ENCODE assay signal across 11 cellular contexts in genomic region chr6:6407061-6407723, GRCh38.
DNase-seq lines count a peak whose midpoint lies in the region; ATAC-seq and TF ChIP-seq lines count a peak whose summit lies in the region.
"Had no signal": no experiment of that assay in that cellular context is flagged by ENCODE, and none has a peak within 500 bp of the region (broad histone marks: within the 10 kb centered on the region; RNA-seq: fewer than 3 reads in every experiment).

No MANE protein-coding gene starts in this region.

- no peaks in the 10 kb centered on the region for H3K79me2 ChIP-seq in OCI-LY7 (ENCODE audit: insufficient read depth, low read depth, low read length)

- DNase-seq in A673 (ENCODE audit: low spot score): peak; percentile 15
- peak; percentile 92 for DNase-seq in OCI-LY7 (ENCODE audit: low spot score)
- DNase-seq in activated CD4-positive, alpha-beta T cell treated with anti-CD3 and anti-CD28 coated beads, Interleukin-2, amount 50 U/mL, for 4 hours: no peak
- no peak for DNase-seq in activated T-helper 2 cell treated with anti-CD3 and anti-CD28 coated beads, Interferon-gamma antibody, Interleukin-2, Interleukin-4, amounts not matched to agents 10 μg/mL and 5 μg/mL and 100 μg/mL, durations not matched to agents 14 hours and 24 hours and 36 hours (ENCODE audit: low spot score)
- DNase-seq in substantia nigra (lab: John Stamatoyannopoulos, UW): no peak
- no peak for DNase-seq in esophagus muscularis mucosa (ENCODE audit: extremely low spot score)
- DNase-seq: activated effector memory CD4-positive, alpha-beta T cell treated with anti-CD3 and anti-CD28 coated beads, Interleukin-2, amount 50 U/mL, for 16 hours; NCI-H1417 treated with DMSO at 0.1 percent for 48 hours; stimulated activated CD4-positive, alpha-beta T cell treated with anti-CD3 and anti-CD28 coated beads, Interleukin-1b, Interleukin-23, amount 100 ng/mL, for 48 hours had no signal

- peak overlapping the region; percentile 83 for H3K4me2 ChIP-seq in OCI-LY7 (ENCODE audit: low read length)

- no peaks in the 10 kb centered on the region for H3K36me3 Mint-ChIP-seq in activated T-helper 2 cell treated with anti-CD3 and anti-CD28 coated beads, Interferon-gamma antibody, Interleukin-2, Interleukin-4, amounts not matched to agents 10 μg/mL and 5 μg/mL and 100 μg/mL, durations not matched to agents 14 hours and 24 hours and 36 hours (ENCODE audit: low read depth)

- H3K27ac ChIP-seq in A673 (ENCODE audit: low read depth, low read length, poor library complexity, severe bottlenecking) (no peak overlapping the region), OCI-LY7 (ENCODE audit: low read depth, low read length, poor library complexity, severe bottlenecking) (peak overlapping the region; percentile 94), substantia nigra (ENCODE audit: low read depth, low read length, poor library complexity, severe bottlenecking) (no peak overlapping the region), esophagus muscularis mucosa (replicated peaks in 1 of 4) (peak overlapping the region in 1 of 4 donors; percentile 2)

- TF ChIP-seq EP300 in esophagus muscularis mucosa (IDR thresholded peaks at IDR 0.05): no peak

- H3K27me3 Mint-ChIP-seq in activated T-helper 2 cell treated with anti-CD3 and anti-CD28 coated beads, Interferon-gamma antibody, Interleukin-2, Interleukin-4, amounts not matched to agents 10 μg/mL and 5 μg/mL and 100 μg/mL, durations not matched to agents 14 hours and 24 hours and 36 hours (ENCODE audit: low read depth): peaks cover 2% of the 10 kb centered on the region

- TF ChIP-seq POLR2A in esophagus muscularis mucosa (IDR thresholded peaks at IDR 0.05; ENCODE audit: low read depth): no peak

- H3K4me1 ChIP-seq in A673 (ENCODE audit: insufficient read depth, low read length, poor library complexity, severe bottlenecking) (no peaks in the 10 kb centered on the region), OCI-LY7 (ENCODE audit: insufficient read depth, low read length, poor library complexity, severe bottlenecking) (peaks cover 85% of the 10 kb centered on the region), esophagus muscularis mucosa (no peaks in the 10 kb centered on the region)

- intact Hi-C loops in A673 (cut with micrococcal nuclease; ENCODE audit: unreplicated experiment): no loop called here
- intact Hi-C loops in OCI-LY7 (cut with micrococcal nuclease; ENCODE audit: unreplicated experiment): loop anchor here (1.0 to 5.0 kb wide), 5 partner anchors 15 to 180 kb away; partner anchors contain the start of gene LY86
- intact Hi-C loops in activated T-helper 2 cell treated with anti-CD3 and anti-CD28 coated beads, Interferon-gamma antibody, Interleukin-2, Interleukin-4, amounts not matched to agents 10 μg/mL and 5 μg/mL and 100 μg/mL, durations not matched to agents 14 hours and 24 hours and 36 hours (cut with micrococcal nuclease): no loop called here
- intact Hi-C loops in esophagus muscularis mucosa (cut with DNase I): no loop called here

- POLR2A ChIA-PET in A673 (lab: Charles Lee; ENCODE audit: low non-redundant PET): no interaction called here
- POLR2A ChIA-PET in OCI-LY7 (lab: Charles Lee): interaction anchor here (0.5 to 5.5 kb wide), 20 partner anchors 9 to 1100 kb away, joined by 3 to 42 read pairs (median 5); no protein-coding TSS in a partner anchor

- H3K9me3 ChIP-seq in A673 (ENCODE audit: low read depth, low read length, poor library complexity, severe bottlenecking): no peaks in the 10 kb centered on the region
- H3K9me3 ChIP-seq in OCI-LY7 (ENCODE audit: low read length): no peaks in the 10 kb centered on the region
- no peaks in the 10 kb centered on the region for H3K9me3 ChIP-seq in esophagus muscularis mucosa

- H3K36me3 ChIP-seq in A673 (ENCODE audit: insufficient read depth, low read length, poor library complexity, severe bottlenecking): no peaks in the 10 kb centered on the region
- H3K36me3 ChIP-seq in OCI-LY7 (ENCODE audit: insufficient read depth, low read length): no peaks in the 10 kb centered on the region
- no peaks in the 10 kb centered on the region for H3K36me3 ChIP-seq in esophagus muscularis mucosa

- no peaks in the 10 kb centered on the region for H3K4me1 Mint-ChIP-seq in activated T-helper 2 cell treated with anti-CD3 and anti-CD28 coated beads, Interferon-gamma antibody, Interleukin-2, Interleukin-4, amounts not matched to agents 10 μg/mL and 5 μg/mL and 100 μg/mL, durations not matched to agents 14 hours and 24 hours and 36 hours (ENCODE audit: low read depth)

- H3K27me3 ChIP-seq in A673 (replicated peaks; ENCODE audit: insufficient read depth, low read depth, low read length, poor library complexity): no peaks in the 10 kb centered on the region
- H3K27me3 ChIP-seq in esophagus muscularis mucosa: no peaks in the 10 kb centered on the region

- no peak overlapping the region for H3K4me3 Mint-ChIP-seq in activated T-helper 2 cell treated with anti-CD3 and anti-CD28 coated beads, Interferon-gamma antibody, Interleukin-2, Interleukin-4, amounts not matched to agents 10 μg/mL and 5 μg/mL and 100 μg/mL, durations not matched to agents 14 hours and 24 hours and 36 hours (ENCODE audit: low read depth)

- ATAC-seq in GM19025 (IDR thresholded peaks at IDR 0.05; ENCODE audit: low read depth, unreplicated experiment): peak; percentile 98
- peak; percentile 92 for ATAC-seq in HG02981 (IDR thresholded peaks at IDR 0.05; ENCODE audit: unreplicated experiment)

- no peak overlapping the region for H3K27ac Mint-ChIP-seq in activated T-helper 2 cell treated with anti-CD3 and anti-CD28 coated beads, Interferon-gamma antibody, Interleukin-2, Interleukin-4, amounts not matched to agents 10 μg/mL and 5 μg/mL and 100 μg/mL, durations not matched to agents 14 hours and 24 hours and 36 hours

- H2AFZ ChIP-seq in OCI-LY7 (ENCODE audit: low read length): peak overlapping the region; percentile 48; the same call in 1 of the 2 replicates

- 45% methylated on average over 4 of the region's 4 CpGs for WGBS in esophagus muscularis mucosa

- H3K9me3 Mint-ChIP-seq in activated T-helper 2 cell treated with anti-CD3 and anti-CD28 coated beads, Interferon-gamma antibody, Interleukin-2, Interleukin-4, amounts not matched to agents 10 μg/mL and 5 μg/mL and 100 μg/mL, durations not matched to agents 14 hours and 24 hours and 36 hours: no peaks in the 10 kb centered on the region

- TF ChIP-seq CTCF in A673 (conservative IDR thresholded peaks at IDR 0.05; ENCODE audit: low read depth, low read length) (no peak), OCI-LY7 (conservative IDR thresholded peaks at IDR 0.05; ENCODE audit: low read length) (no peak), esophagus muscularis mucosa (IDR thresholded peaks at IDR 0.05) (no peak)

- H4K20me1 ChIP-seq in OCI-LY7 (ENCODE audit: insufficient read depth, low read length): no peaks in the 10 kb centered on the region

- H3K4me3 ChIP-seq in A673 (ENCODE audit: low read depth, low read length, poor library complexity, severe bottlenecking) (no peak overlapping the region), OCI-LY7 (ENCODE audit: low read depth, low read length, poor library complexity, severe bottlenecking) (peak overlapping the region; percentile 54), esophagus muscularis mucosa (no peak overlapping the region)

- no peaks in the 10 kb centered on the region for H3K9me2 ChIP-seq in OCI-LY7 (ENCODE audit: insufficient read depth, low read length)

- BruUV-seq in A673 (replicated peaks; lab: Mats Ljungman, UMichigan) (no TSS peak), OCI-LY7 (replicated peaks; lab: Mats Ljungman, UMichigan) (no TSS peak)

- CTCF ChIA-PET in A673 (lab: Charles Lee) (no interaction called here), OCI-LY7 (lab: Charles Lee; ENCODE audit: unreplicated experiment) (interaction anchor here (0.9 to 1.2 kb wide), 3 partner anchors 16 to 89 kb away, joined by 3 read pairs; no protein-coding TSS in a partner anchor)

Comparison
In these comparisons a context has a peak if more than half of its experiments do, and no peak if none do; other contexts are left out.
1. DNase-seq: peak in A673 (single experiment) and OCI-LY7 (single experiment); none in activated CD4-positive, alpha-beta T cell treated with anti-CD3 and anti-CD28 coated beads, Interleukin-2, amount 50 U/mL, for 4 hours (0 of 2), activated T-helper 2 cell treated with anti-CD3 and anti-CD28 coated beads, Interferon-gamma antibody, Interleukin-2, Interleukin-4, amounts not matched to agents 10 μg/mL and 5 μg/mL and 100 μg/mL, durations not matched to agents 14 hours and 24 hours and 36 hours (single experiment), substantia nigra (0 of 49) and esophagus muscularis mucosa (single experiment).